ENCODE assay signal across 13 cellular contexts in genomic region chr17:3879181-3879580, GRCh38. TPM values are rescaled to one million over a fixed set of nuclear protein-coding genes. Genes with fewer than 3 reads are reported as not detected.
DNase-seq lines count a peak whose midpoint lies in the region; ATAC-seq and TF ChIP-seq lines count a peak whose summit lies in the region.
"Had no signal": no experiment of that assay in that cellular context is flagged by ENCODE, and none has a peak within 500 bp of the region (broad histone marks: within the 10 kb centered on the region; RNA-seq: fewer than 3 reads in every experiment).

No MANE protein-coding gene starts in this region.

- H3K27me3 ChIP-seq in adrenal gland, result no peaks in the 10 kb centered on the region
- H3K27me3 ChIP-seq in heart left ventricle, result no peaks in the 10 kb centered on the region

- 62 to 86% (median 72%) methylated on average over 5 of the region's 5 CpGs for WGBS in adrenal gland, 4 donors
- WGBS in heart left ventricle, 4 donors, result 41 to 56% (median 48%) methylated on average over 4 to 5 of the region's 5 CpGs

- ATAC-seq in heart left ventricle (peak; percentile 58 to 84 (median 72)), HG03354 (IDR thresholded peaks at IDR 0.05; ENCODE audit: poor library complexity, severe bottlenecking, unreplicated experiment) (no peak)
- no peak for ATAC-seq in stimulated activated effector memory CD8-positive, alpha-beta T cell treated with anti-CD3 and anti-CD28 coated beads, Interleukin-12 subunit alpha, Interleukin-12 subunit beta, amount 100 ng/mL, for 72 hours
- ATAC-seq: activated T-helper 17 cell treated with anti-CD3 and anti-CD28 coated beads, Interleukin-2, amount 50 U/mL, for 72 hours; GM12878; HCT116 had no signal

- H3K9me3 ChIP-seq in adrenal gland (replicated peaks in 1 of 3) (no peaks in the 10 kb centered on the region), heart left ventricle (no peaks in the 10 kb centered on the region)

- H3K27ac ChIP-seq in adrenal gland, result peak overlapping the region in 1 of 5 donors; percentile 47
- peak overlapping the region in 3 of 12 donors; percentile 2 to 23 (median 18) for H3K27ac ChIP-seq in heart left ventricle

- peak; percentile 58 for DNase-seq in NCI-H2107 treated with DMSO at 0.1 percent for 48 hours (lab: John Stamatoyannopoulos, UW; ENCODE audit: unreplicated experiment)
- DNase-seq in NCI-H2107 (lab: John Stamatoyannopoulos, UW), result no peak
- peak in 4 of 7 donors; percentile 47 to 78 (median 56) for DNase-seq in adrenal gland
- DNase-seq in heart left ventricle, result peak in 2 of 5 donors; percentile 70 to 71
- no peak for DNase-seq in stimulated activated effector memory CD8-positive, alpha-beta T cell treated with anti-CD3 and anti-CD28 coated beads, Interleukin-12 subunit alpha, Interleukin-12 subunit beta, amount 100 ng/mL, for 72 hours (ENCODE audit: low spot score in 2 of 2)
- DNase-seq in NCI-H146 (lab: John Stamatoyannopoulos, UW), result no peak
- no peak for DNase-seq in NCI-H2029 (lab: John Stamatoyannopoulos, UW)
- DNase-seq: stimulated activated naive CD4-positive, alpha-beta T cell had no signal

- no peak overlapping the region for H3K4me3 ChIP-seq in adrenal gland
- no peak overlapping the region for H3K4me3 ChIP-seq in heart left ventricle
- H3K4me3 ChIP-seq: GM12878 had no signal

- intact Hi-C loops in adrenal gland (cut with DNase I) (no loop called here), heart left ventricle (cut with DNase I) (no loop called here)

- no peaks in the 10 kb centered on the region for H3K9me3 Mint-ChIP-seq in stimulated activated effector memory CD8-positive, alpha-beta T cell treated with anti-CD3 and anti-CD28 coated beads, Interleukin-12 subunit alpha, Interleukin-12 subunit beta, amount 100 ng/mL, for 72 hours
- H3K9me3 Mint-ChIP-seq: activated T-helper 17 cell treated with anti-CD3 and anti-CD28 coated beads, Interleukin-2, amount 50 U/mL, for 72 hours had no signal

- H3K4me1 ChIP-seq in adrenal gland (replicated peaks in 1 of 2) (peaks cover 0 to 3% of the 10 kb centered on the region in 2 donors), heart left ventricle (peaks cover 0 to 16% (median 8%) of the 10 kb centered on the region in 12 donors)

- H3K27ac Mint-ChIP-seq in stimulated activated effector memory CD8-positive, alpha-beta T cell treated with anti-CD3 and anti-CD28 coated beads, Interleukin-12 subunit alpha, Interleukin-12 subunit beta, amount 100 ng/mL, for 72 hours, result peak overlapping the region; percentile 82
- H3K27ac Mint-ChIP-seq: activated T-helper 17 cell treated with anti-CD3 and anti-CD28 coated beads, Interleukin-2, amount 50 U/mL, for 72 hours had no signal

- no peak overlapping the region for H3K4me3 Mint-ChIP-seq in stimulated activated effector memory CD8-positive, alpha-beta T cell treated with anti-CD3 and anti-CD28 coated beads, Interleukin-12 subunit alpha, Interleukin-12 subunit beta, amount 100 ng/mL, for 72 hours
- H3K4me3 Mint-ChIP-seq: activated T-helper 17 cell treated with anti-CD3 and anti-CD28 coated beads, Interleukin-2, amount 50 U/mL, for 72 hours had no signal

- peaks cover 21% of the 10 kb centered on the region for H3K36me3 Mint-ChIP-seq in stimulated activated effector memory CD8-positive, alpha-beta T cell treated with anti-CD3 and anti-CD28 coated beads, Interleukin-12 subunit alpha, Interleukin-12 subunit beta, amount 100 ng/mL, for 72 hours

- H3K36me3 ChIP-seq in adrenal gland (replicated peaks in 1 of 2) (peaks cover 0 to 32% of the 10 kb centered on the region in 2 donors), heart left ventricle (peaks cover 0 to 51% (median 12%) of the 10 kb centered on the region in 9 donors)

- H3K4me1 Mint-ChIP-seq in stimulated activated effector memory CD8-positive, alpha-beta T cell treated with anti-CD3 and anti-CD28 coated beads, Interleukin-12 subunit alpha, Interleukin-12 subunit beta, amount 100 ng/mL, for 72 hours, result peaks cover 6% of the 10 kb centered on the region
- H3K4me1 Mint-ChIP-seq: activated T-helper 17 cell treated with anti-CD3 and anti-CD28 coated beads, Interleukin-2, amount 50 U/mL, for 72 hours had no signal

- no peak for TF ChIP-seq CTCF in adrenal gland (IDR thresholded peaks at IDR 0.05)
- TF ChIP-seq CTCF in heart left ventricle (IDR thresholded peaks at IDR 0.05), result no peak

- TF ChIP-seq POLR2A in adrenal gland (IDR thresholded peaks at IDR 0.05), result no peak
- TF ChIP-seq POLR2A in heart left ventricle (IDR thresholded peaks at IDR 0.05), result no peak

RNA-seq across cellular contexts. Expression of gene CAMKK1, which starts 13.7 kb away (rescaled TPM):
- total RNA-seq in adrenal gland (10 to 100 TPM in 6 of 8 donors, 1 to 10 TPM in 2; 6.0 to 17.9 (median 10.8) TPM), heart left ventricle (1 to 10 TPM; 2.0 to 6.8 (median 4.3) TPM)
- polyA plus RNA-seq in adrenal gland (10 to 100 TPM in 2 of 3 donors, 1 to 10 TPM in 1; 6.9 to 28.2 (median 10.6) TPM), heart left ventricle (1 to 10 TPM; 2.0 to 4.2 TPM)

RNA-seq across cellular contexts. Expression of gene NCBP3, which starts 33.1 kb away (rescaled TPM):
- 10 to 100 TPM; 11.0 to 30.3 (median 21.5) TPM for total RNA-seq in adrenal gland
- polyA plus RNA-seq in adrenal gland, result 10 to 100 TPM; 21.9 to 36.6 (median 22.8) TPM
- 10 to 100 TPM; 10.6 to 26.4 (median 21.6) TPM for total RNA-seq in heart left ventricle
- polyA plus RNA-seq in heart left ventricle, result 10 to 100 TPM; 10.4 to 20.2 TPM

RNA-seq across cellular contexts. Expression of gene P2RX1, which starts 37.1 kb away (rescaled TPM):
- total RNA-seq in adrenal gland (1 to 10 TPM in 4 of 8 donors, under 1 TPM in 4; 0.42 to 2.1 (median 0.92) TPM), heart left ventricle (1 to 10 TPM in 2 of 9 donors, under 1 TPM in 7; 0.22 to 5.5 (median 0.52) TPM)
- polyA plus RNA-seq in adrenal gland (1 to 10 TPM in 2 of 3 donors, under 1 TPM in 1; 0.59 to 8.6 (median 3.3) TPM), heart left ventricle (1 to 10 TPM in 1 of 2 donors, under 1 TPM in 1; 0.19 to 1.4 TPM)
- total RNA-seq: pulmonary artery endothelial cell had no signal

Comparison
In these comparisons a context has a peak if more than half of its experiments do, and no peak if none do; other contexts are left out.
1. DNase-seq: peak in NCI-H2107 treated with DMSO at 0.1 percent for 48 hours (single experiment) and adrenal gland (4 of 7); none in NCI-H2107 (single experiment), stimulated activated effector memory CD8-positive, alpha-beta T cell treated with anti-CD3 and anti-CD28 coated beads, Interleukin-12 subunit alpha, Interleukin-12 subunit beta, amount 100 ng/mL, for 72 hours (0 of 2), NCI-H146 (single experiment) and NCI-H2029 (single experiment).
2. ATAC-seq: peak in heart left ventricle (4 of 4); none in stimulated activated effector memory CD8-positive, alpha-beta T cell treated with anti-CD3 and anti-CD28 coated beads, Interleukin-12 subunit alpha, Interleukin-12 subunit beta, amount 100 ng/mL, for 72 hours (single experiment) and HG03354 (single experiment).